Comparison of ENCODE assay signal across 8 cellular contexts in the genomic region with DNA sequence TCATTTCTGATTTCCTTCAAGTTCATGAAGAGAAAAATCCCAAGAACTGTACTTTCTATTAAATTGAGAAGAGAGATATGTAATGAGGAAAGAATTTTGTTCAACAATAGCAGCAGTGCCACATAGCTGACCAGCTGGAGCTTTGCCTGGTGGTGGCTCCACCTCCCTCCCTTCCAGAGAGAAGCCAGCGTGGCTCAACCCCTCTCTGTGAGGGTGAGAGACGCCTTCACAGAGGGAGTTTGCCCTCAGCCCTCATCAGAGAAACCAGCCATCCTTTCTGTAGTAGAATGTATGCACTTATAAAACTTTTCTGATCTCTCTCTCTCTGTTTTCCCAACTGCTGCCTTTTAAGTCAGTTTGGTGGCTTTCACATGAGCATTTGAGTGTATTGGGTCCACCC. TPM values are rescaled to one million over a fixed set of nuclear protein-coding genes. Genes with fewer than 3 reads are reported as not detected.
A peak's percentile ranks its signal among the peaks of the same experiment; 100 is the strongest.
DNase-seq lines count a peak whose midpoint lies in the region; ATAC-seq and FAIRE-seq lines count a peak whose summit lies in the region.

No MANE protein-coding gene starts in this region.

- H3K4me1 ChIP-seq in mesendoderm (ENCODE audit: control insufficient read depth, low read depth, low read length) (peaks cover 9% of the 10 kb centered on the region), urinary bladder (ENCODE audit: insufficient read depth) (no peaks in the 10 kb centered on the region)

- peak overlapping the region; percentile 84 for H2BK5ac ChIP-seq in mesendoderm (ENCODE audit: low read length)

- no CpG with 5 or more reads among the region's 2 CpGs for WGBS in mesendoderm (ENCODE audit: extremely low coverage, insufficient coverage, low lambda C conversion rate)
- WGBS in urinary bladder = 1% methylated on average over 2 of the region's 2 CpGs

- no peaks in the 10 kb centered on the region for H3K79me2 ChIP-seq in mesendoderm (ENCODE audit: control insufficient read depth, insufficient read depth, low read length)

- no peaks in the 10 kb centered on the region for H3K27me3 ChIP-seq in mesendoderm (ENCODE audit: insufficient read depth, low read length, poor library complexity)

- H4K5ac ChIP-seq in mesendoderm (ENCODE audit: low read length) = no peak overlapping the region

- H3K4me2 ChIP-seq in mesendoderm (ENCODE audit: low read length) = no peak overlapping the region

- H3K9ac ChIP-seq in mesendoderm (ENCODE audit: low read length) = peak overlapping the region; percentile 31

- H3K4me3 ChIP-seq in mesendoderm (ENCODE audit: low read length) (no peak overlapping the region), urinary bladder (ENCODE audit: low read depth, low read length) (no peak overlapping the region)

- DNase-seq in NCI-H2227 (lab: John Stamatoyannopoulos, UW; ENCODE audit: unreplicated experiment) = peak; percentile 80
- DNase-seq in epidermal melanocyte (ENCODE audit: insufficient read length, low spot score) = peak; percentile 27
- DNase-seq in mesendoderm = peak; percentile 87
- DNase-seq in GM19239 (ENCODE audit: insufficient read length, low spot score) = no peak
- DNase-seq in activated CD8-positive, alpha-beta memory T cell treated with anti-CD3 and anti-CD28 coated beads for 24 hours = no peak

- no peak overlapping the region for H4K8ac ChIP-seq in mesendoderm (ENCODE audit: low read depth, low read length)

- H3K4ac ChIP-seq in mesendoderm (ENCODE audit: low read depth, low read length) = peak overlapping the region; percentile 81

- no peak overlapping the region for H2AK5ac ChIP-seq in mesendoderm (ENCODE audit: low read length)

- H3K56ac ChIP-seq in mesendoderm (ENCODE audit: low read length) = peak overlapping the region; percentile 82

- ATAC-seq in HG03280 (IDR thresholded peaks at IDR 0.05; ENCODE audit: unreplicated experiment) = no peak
- ATAC-seq in GM21825 (IDR thresholded peaks at IDR 0.05; ENCODE audit: unreplicated experiment) = no peak

- peak overlapping the region; percentile 98 for H3K18ac ChIP-seq in mesendoderm (ENCODE audit: low read length)

- FAIRE-seq in GM19239 (lab: Jason Lieb, UNC) = no peak

- peak overlapping the region; percentile 91 for H3K27ac ChIP-seq in mesendoderm (ENCODE audit: low read depth, low read length)
- H3K27ac ChIP-seq in urinary bladder (ENCODE audit: low read depth) = peak overlapping the region; percentile 59

- peak overlapping the region; percentile 79 for H2BK15ac ChIP-seq in mesendoderm (replicated peaks; ENCODE audit: low read depth)

- no peaks in the 10 kb centered on the region for H3K79me1 ChIP-seq in mesendoderm (ENCODE audit: low read length)

- H2BK120ac ChIP-seq in mesendoderm (ENCODE audit: low read depth, low read length) = peak overlapping the region; percentile 61

- no peak overlapping the region for H3K23ac ChIP-seq in mesendoderm (ENCODE audit: low read length)

- H3K36me3 ChIP-seq in mesendoderm (ENCODE audit: control insufficient read depth, insufficient read depth, low read length) = no peaks in the 10 kb centered on the region
- H3K36me3 ChIP-seq in urinary bladder (ENCODE audit: insufficient read depth) = no peaks in the 10 kb centered on the region

RNA-seq across cellular contexts. Expression of a gene that starts 20.5 kb away (rescaled TPM):
- polyA plus RNA-seq in mesendoderm (2013, experiment 1 of 2) = 83.1 TPM
- polyA plus RNA-seq in mesendoderm (2013, experiment 2 of 2) = 83.6 TPM
- total RNA-seq in urinary bladder = 11,897 TPM
- 1,063 TPM for polyA plus RNA-seq in urinary bladder

Comparison
In these comparisons a context has a peak if more than half of its experiments do, and no peak if none do; other contexts are left out.
1. DNase-seq: peak in NCI-H2227 (single experiment), epidermal melanocyte (single experiment) and mesendoderm (single experiment); none in GM19239 (single experiment) and activated CD8-positive, alpha-beta memory T cell treated with anti-CD3 and anti-CD28 coated beads for 24 hours (single experiment).